Comparison of ENCODE assay signal across 1 cellular context in the genomic region with DNA sequence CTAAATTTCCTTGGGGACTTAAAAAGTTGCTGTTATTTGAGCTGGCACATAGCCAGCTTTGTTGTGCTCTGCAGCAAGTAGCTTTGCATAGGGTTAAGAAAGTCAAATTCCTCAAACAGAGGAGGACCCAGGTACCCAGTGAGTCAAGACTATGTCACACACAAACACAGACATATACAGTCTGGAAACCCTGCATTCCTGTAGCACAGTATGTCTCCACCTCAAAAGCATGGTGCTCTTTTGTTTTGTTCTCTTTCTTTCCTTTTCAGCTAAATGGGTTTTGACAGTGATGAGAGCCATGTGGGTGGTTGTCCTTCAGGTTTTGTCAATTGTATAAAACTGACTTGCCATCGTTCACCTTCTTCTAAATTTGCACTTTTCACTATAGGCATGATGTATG.
TF ChIP-seq lines count a peak whose summit lies in the region.

No MANE protein-coding gene starts in this region.

TF ChIP-seq in GM23338, 12 proteins besides CTCF, POLR2A, EP300 and RAD21 (continued from another document):
- TF ChIP-seq, protein P1, sequence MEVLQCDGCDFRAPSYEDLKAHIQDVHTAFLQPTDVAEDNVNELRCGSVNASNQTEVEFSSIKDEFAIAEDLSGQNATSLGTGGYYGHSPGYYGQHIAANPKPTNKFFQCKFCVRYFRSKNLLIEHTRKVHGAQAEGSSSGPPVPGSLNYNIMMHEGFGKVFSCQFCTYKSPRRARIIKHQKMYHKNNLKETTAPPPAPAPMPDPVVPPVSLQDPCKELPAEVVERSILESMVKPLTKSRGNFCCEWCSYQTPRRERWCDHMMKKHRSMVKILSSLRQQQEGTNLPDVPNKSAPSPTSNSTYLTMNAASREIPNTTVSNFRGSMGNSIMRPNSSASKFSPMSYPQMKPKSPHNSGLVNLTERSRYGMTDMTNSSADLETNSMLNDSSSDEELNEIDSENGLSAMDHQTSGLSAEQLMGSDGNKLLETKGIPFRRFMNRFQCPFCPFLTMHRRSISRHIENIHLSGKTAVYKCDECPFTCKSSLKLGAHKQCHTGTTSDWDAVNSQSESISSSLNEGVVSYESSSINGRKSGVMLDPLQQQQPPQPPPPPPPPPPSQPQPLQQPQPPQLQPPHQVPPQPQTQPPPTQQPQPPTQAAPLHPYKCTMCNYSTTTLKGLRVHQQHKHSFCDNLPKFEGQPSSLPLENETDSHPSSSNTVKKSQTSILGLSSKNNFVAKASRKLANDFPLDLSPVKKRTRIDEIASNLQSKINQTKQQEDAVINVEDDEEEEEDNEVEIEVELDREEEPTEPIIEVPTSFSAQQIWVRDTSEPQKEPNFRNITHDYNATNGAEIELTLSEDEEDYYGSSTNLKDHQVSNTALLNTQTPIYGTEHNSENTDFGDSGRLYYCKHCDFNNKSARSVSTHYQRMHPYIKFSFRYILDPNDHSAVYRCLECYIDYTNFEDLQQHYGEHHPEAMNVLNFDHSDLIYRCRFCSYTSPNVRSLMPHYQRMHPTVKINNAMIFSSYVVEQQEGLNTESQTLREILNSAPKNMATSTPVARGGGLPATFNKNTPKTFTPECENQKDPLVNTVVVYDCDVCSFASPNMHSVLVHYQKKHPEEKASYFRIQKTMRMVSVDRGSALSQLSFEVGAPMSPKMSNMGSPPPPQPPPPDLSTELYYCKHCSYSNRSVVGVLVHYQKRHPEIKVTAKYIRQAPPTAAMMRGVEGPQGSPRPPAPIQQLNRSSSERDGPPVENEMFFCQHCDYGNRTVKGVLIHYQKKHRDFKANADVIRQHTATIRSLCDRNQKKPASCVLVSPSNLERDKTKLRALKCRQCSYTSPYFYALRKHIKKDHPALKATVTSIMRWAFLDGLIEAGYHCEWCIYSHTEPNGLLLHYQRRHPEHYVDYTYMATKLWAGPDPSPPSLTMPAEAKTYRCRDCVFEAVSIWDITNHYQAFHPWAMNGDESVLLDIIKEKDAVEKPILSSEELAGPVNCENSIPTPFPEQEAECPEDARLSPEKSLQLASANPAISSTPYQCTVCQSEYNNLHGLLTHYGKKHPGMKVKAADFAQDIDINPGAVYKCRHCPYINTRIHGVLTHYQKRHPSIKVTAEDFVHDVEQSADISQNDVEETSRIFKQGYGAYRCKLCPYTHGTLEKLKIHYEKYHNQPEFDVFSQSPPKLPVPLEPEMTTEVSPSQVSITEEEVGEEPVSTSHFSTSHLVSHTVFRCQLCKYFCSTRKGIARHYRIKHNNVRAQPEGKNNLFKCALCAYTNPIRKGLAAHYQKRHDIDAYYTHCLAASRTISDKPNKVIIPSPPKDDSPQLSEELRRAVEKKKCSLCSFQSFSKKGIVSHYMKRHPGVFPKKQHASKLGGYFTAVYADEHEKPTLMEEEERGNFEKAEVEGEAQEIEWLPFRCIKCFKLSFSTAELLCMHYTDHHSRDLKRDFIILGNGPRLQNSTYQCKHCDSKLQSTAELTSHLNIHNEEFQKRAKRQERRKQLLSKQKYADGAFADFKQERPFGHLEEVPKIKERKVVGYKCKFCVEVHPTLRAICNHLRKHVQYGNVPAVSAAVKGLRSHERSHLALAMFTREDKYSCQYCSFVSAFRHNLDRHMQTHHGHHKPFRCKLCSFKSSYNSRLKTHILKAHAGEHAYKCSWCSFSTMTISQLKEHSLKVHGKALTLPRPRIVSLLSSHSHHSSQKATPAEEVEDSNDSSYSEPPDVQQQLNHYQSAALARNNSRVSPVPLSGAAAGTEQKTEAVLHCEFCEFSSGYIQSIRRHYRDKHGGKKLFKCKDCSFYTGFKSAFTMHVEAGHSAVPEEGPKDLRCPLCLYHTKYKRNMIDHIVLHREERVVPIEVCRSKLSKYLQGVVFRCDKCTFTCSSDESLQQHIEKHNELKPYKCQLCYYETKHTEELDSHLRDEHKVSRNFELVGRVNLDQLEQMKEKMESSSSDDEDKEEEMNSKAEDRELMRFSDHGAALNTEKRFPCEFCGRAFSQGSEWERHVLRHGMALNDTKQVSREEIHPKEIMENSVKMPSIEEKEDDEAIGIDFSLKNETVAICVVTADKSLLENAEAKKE (CRISPR knock-in tag; IDR thresholded peaks at IDR 0.05), result no peak
